16 cellular contexts compared by ENCODE assay signal in genomic region chr19:41217741-41218140, GRCh38. TPM values are rescaled to one million over a fixed set of nuclear protein-coding genes. Genes with fewer than 3 reads are reported as not detected.
DNase-seq lines count a peak whose midpoint lies in the region; ATAC-seq and TF ChIP-seq lines count a peak whose summit lies in the region.
"Had no signal": no experiment of that assay in that cellular context is flagged by ENCODE, and none has a peak within 500 bp of the region (broad histone marks: within the 10 kb centered on the region; RNA-seq: fewer than 3 reads in every experiment).

No MANE protein-coding gene starts in this region.

- no peak for DNase-seq in T-helper 17 cell
- DNase-seq in esophagus squamous epithelium (lab: John Stamatoyannopoulos, UW) = no peak
- peak; percentile 76 for DNase-seq in osteoblast (ENCODE audit: insufficient read length, low spot score, missing footprints)
- no peak for DNase-seq in upper lobe of left lung
- no peak for DNase-seq in T-cell
- no peak for DNase-seq in SKM-1 treated with dmso at 0.1 percent for 144 hours (lab: John Stamatoyannopoulos, UW; ENCODE audit: unreplicated experiment)
- DNase-seq in HK-2 (ENCODE audit: unreplicated experiment) = no peak
- DNase-seq: activated CD8-positive, alpha-beta memory T cell treated with anti-CD3 and anti-CD28 coated beads, Interleukin-2, amount 50 U/mL, for 48 hours; activated naive CD4-positive, alpha-beta T cell treated with anti-CD3 and anti-CD28 coated beads, Interleukin-2, amount 10 ng/mL, durations not matched to agents 7 days and 5 days; kidney glomerular epithelial cell; natural killer cell; NCI-H2029; NCI-H526; spleen had no signal

- ATAC-seq in T-helper 17 cell (no peak), upper lobe of left lung (ENCODE audit: low FRiP score in 2 of 2) (no peak), T-cell (replicated peaks in 1 of 4) (no peak)
- ATAC-seq: natural killer cell had no signal

- H3K27ac Mint-ChIP-seq in T-helper 17 cell (no peak overlapping the region), T-cell (no peak overlapping the region)
- H3K27ac Mint-ChIP-seq: activated naive CD4-positive, alpha-beta T cell treated with anti-CD3 and anti-CD28 coated beads, Interleukin-2, amount 10 ng/mL, durations not matched to agents 7 days and 5 days; natural killer cell had no signal

- H3K79me2 ChIP-seq in osteoblast (ENCODE audit: insufficient read depth, low read length) = peaks cover 33% of the 10 kb centered on the region

- H3K36me3 Mint-ChIP-seq in T-helper 17 cell (ENCODE audit: low read depth) = peaks cover 8% of the 10 kb centered on the region
- H3K36me3 Mint-ChIP-seq in T-cell = no peaks in the 10 kb centered on the region
- H3K36me3 Mint-ChIP-seq: activated naive CD4-positive, alpha-beta T cell treated with anti-CD3 and anti-CD28 coated beads, Interleukin-2, amount 10 ng/mL, durations not matched to agents 7 days and 5 days; natural killer cell had no signal

- WGBS in esophagus squamous epithelium, 2 donors = 37 to 70% methylated on average over 3 to 7 of the region's 7 CpGs
- WGBS in upper lobe of left lung, 2 donors = 75 to 85% methylated on average over 6 to 7 of the region's 7 CpGs

- TF ChIP-seq CTCF in esophagus squamous epithelium (IDR thresholded peaks at IDR 0.05) (no peak), osteoblast (IDR thresholded peaks at IDR 0.05; ENCODE audit: extremely low read depth, low read depth, low read length) (no peak), upper lobe of left lung (IDR thresholded peaks at IDR 0.05) (no peak)

- peak overlapping the region; percentile 63 for H3K4me3 Mint-ChIP-seq in T-helper 17 cell
- H3K4me3 Mint-ChIP-seq in T-cell = no peak overlapping the region
- H3K4me3 Mint-ChIP-seq: activated naive CD4-positive, alpha-beta T cell treated with anti-CD3 and anti-CD28 coated beads, Interleukin-2, amount 10 ng/mL, durations not matched to agents 7 days and 5 days; natural killer cell had no signal

- no peak overlapping the region for H3K4me3 ChIP-seq in esophagus squamous epithelium
- no peak overlapping the region for H3K4me3 ChIP-seq in osteoblast (ENCODE audit: insufficient read depth, low read length)
- H3K4me3 ChIP-seq in upper lobe of left lung = no peak overlapping the region
- H3K4me3 ChIP-seq: BLaER1 treated with 17β-estradiol and CSF1 and Interleukin-3, amounts not matched to agents 10 nM and 100 nM had no signal

- POLR2A ChIA-PET in T-cell (lab: Charles Lee) = no interaction called here

- no peak for TF ChIP-seq EP300 in upper lobe of left lung (IDR thresholded peaks at IDR 0.05)

- H3K9me3 ChIP-seq in T-helper 17 cell (ENCODE audit: control insufficient read depth, low read length, poor library complexity, severe bottlenecking) = no peaks in the 10 kb centered on the region
- H3K9me3 ChIP-seq in esophagus squamous epithelium = no peaks in the 10 kb centered on the region
- no peaks in the 10 kb centered on the region for H3K9me3 ChIP-seq in osteoblast (ENCODE audit: low read depth, low read length)
- H3K9me3 ChIP-seq in upper lobe of left lung = no peaks in the 10 kb centered on the region
- H3K9me3 ChIP-seq: BLaER1 treated with 17β-estradiol and CSF1 and Interleukin-3, amounts not matched to agents 10 nM and 100 nM; heart left ventricle; spleen had no signal

- H3K4me1 Mint-ChIP-seq in T-helper 17 cell (peaks cover 17% of the 10 kb centered on the region), T-cell (peaks cover 0 to 3% (median 2%) of the 10 kb centered on the region in 3 donors)
- H3K4me1 Mint-ChIP-seq: activated naive CD4-positive, alpha-beta T cell treated with anti-CD3 and anti-CD28 coated beads, Interleukin-2, amount 10 ng/mL, durations not matched to agents 7 days and 5 days had no signal

- CTCF ChIA-PET in T-cell (lab: Charles Lee) = interaction anchor here in 1 of 2 donors (0.6 kb wide), 1 partner anchor 62 kb away, joined by 3 read pairs; no protein-coding TSS in a partner anchor

- H3K4me2 ChIP-seq in osteoblast (ENCODE audit: insufficient read depth, low read length) = no peak overlapping the region

- intact Hi-C loops in esophagus squamous epithelium (cut with DNase I) = no loop called here

- peaks cover 0 to 13% (median 0%) of the 10 kb centered on the region in 3 donors for H3K36me3 ChIP-seq in esophagus squamous epithelium
- peaks cover 23% of the 10 kb centered on the region for H3K36me3 ChIP-seq in osteoblast (ENCODE audit: insufficient read depth, low read length)
- peaks cover 0 to 5% (median 0%) of the 10 kb centered on the region in 4 donors for H3K36me3 ChIP-seq in upper lobe of left lung
- H3K36me3 ChIP-seq: BLaER1 treated with 17β-estradiol and CSF1 and Interleukin-3, amounts not matched to agents 10 nM and 100 nM; spleen had no signal

- H3K27ac ChIP-seq in esophagus squamous epithelium (peak overlapping the region in 3 of 4 donors; percentile 87 to 93 (median 89)), osteoblast (ENCODE audit: low read depth, low read length) (no peak overlapping the region), upper lobe of left lung (peak overlapping the region in 3 of 4 donors; percentile 88 to 89 (median 88))
- H3K27ac ChIP-seq: BLaER1 treated with 17β-estradiol and CSF1 and Interleukin-3, amounts not matched to agents 10 nM and 100 nM had no signal

- no peaks in the 10 kb centered on the region for H3K9me3 Mint-ChIP-seq in T-cell
- H3K9me3 Mint-ChIP-seq: activated naive CD4-positive, alpha-beta T cell treated with anti-CD3 and anti-CD28 coated beads, Interleukin-2, amount 10 ng/mL, durations not matched to agents 7 days and 5 days; natural killer cell had no signal

- no peak for TF ChIP-seq POLR2A in esophagus squamous epithelium (IDR thresholded peaks at IDR 0.05)
- no peak for TF ChIP-seq POLR2A in upper lobe of left lung (IDR thresholded peaks at IDR 0.05)

- H3K27me3 Mint-ChIP-seq in T-helper 17 cell (peaks cover 46% of the 10 kb centered on the region), T-cell (peaks cover 32 to 35% of the 10 kb centered on the region in 2 donors)

- H3K4me1 ChIP-seq in esophagus squamous epithelium (peaks cover 9 to 51% (median 18%) of the 10 kb centered on the region in 3 donors), osteoblast (ENCODE audit: insufficient read depth, low read length) (peaks cover 34% of the 10 kb centered on the region), upper lobe of left lung (peaks cover 0 to 22% (median 6%) of the 10 kb centered on the region in 4 donors)

- no peaks in the 10 kb centered on the region for H4K20me1 ChIP-seq in osteoblast (ENCODE audit: insufficient read depth, low read length)
- H4K20me1 ChIP-seq: BLaER1 treated with 17β-estradiol and CSF1 and Interleukin-3, amounts not matched to agents 10 nM and 100 nM had no signal

- H3K27me3 ChIP-seq in esophagus squamous epithelium (peaks cover 0 to 17% (median 0%) of the 10 kb centered on the region in 4 donors), osteoblast (ENCODE audit: insufficient read depth, low read length) (no peaks in the 10 kb centered on the region), upper lobe of left lung (peaks cover 0 to 9% (median 1%) of the 10 kb centered on the region in 4 donors)

- H2AFZ ChIP-seq in osteoblast (ENCODE audit: low read length) = no peak overlapping the region

RNA-seq across cellular contexts. Expression of gene AXL, which starts 1.3 kb away (rescaled TPM):
- total RNA-seq in T-helper 17 cell (under 1 TPM; 0.22 to 0.44 TPM), esophagus squamous epithelium (10 to 100 TPM in 2 of 4 donors, 1 to 10 TPM in 2; 5.3 to 40.2 (median 17.3) TPM), osteoblast (355 and 368 TPM in 2 replicates), upper lobe of left lung (10 to 100 TPM; 28.4 to 96.9 (median 71.7) TPM), T-cell (under 1 TPM in 3 of 5 donors, not detected in 2; 0.16 to 0.70 (median 0.47) TPM)

RNA-seq across cellular contexts. Expression of gene CYP2S1, which starts 24.7 kb away (rescaled TPM):
- total RNA-seq in T-helper 17 cell (1 to 10 TPM in 1 of 2 donors, under 1 TPM in 1; 0.75 to 1.1 TPM), esophagus squamous epithelium (10 to 100 TPM; 12.4 to 20.3 (median 15.2) TPM), osteoblast (not detected in 2 replicates), upper lobe of left lung (10 to 100 TPM in 4 of 6 donors, 1 to 10 TPM in 2; 5.2 to 40.6 (median 20.1) TPM), T-cell (1 to 10 TPM in 1 of 5 donors, under 1 TPM in 3, not detected in 1; 0.20 to 1.2 (median 0.51) TPM)

RNA-seq across cellular contexts. Expression of gene HNRNPUL1, which starts 46.4 kb away (rescaled TPM):
- total RNA-seq in T-helper 17 cell (100 to 1,000 TPM; 316 to 329 TPM), esophagus squamous epithelium (100 to 1,000 TPM in 3 of 4 donors, 10 to 100 TPM in 1; 98.1 to 127 (median 113) TPM), osteoblast (113 and 114 TPM in 2 replicates), upper lobe of left lung (100 to 1,000 TPM; 152 to 351 (median 211) TPM), T-cell (100 to 1,000 TPM; 275 to 350 (median 307) TPM)
